Comparison of ENCODE assay signal across 25 cellular contexts in genomic region chr11:126863294-126863997, GRCh38.
"Had no signal": no experiment of that assay in that cellular context is flagged by ENCODE, and none has a peak within 500 bp of the region (broad histone marks: within the 10 kb centered on the region; RNA-seq: fewer than 3 reads in every experiment).

No MANE protein-coding gene starts in this region.

- H3K36me3 Mint-ChIP-seq: activated naive CD8-positive, alpha-beta T cell; naive thymus-derived CD4-positive, alpha-beta T cell; neural progenitor cell had no signal

- H3K27me3 ChIP-seq: adrenal gland, foreskin keratinocyte, neural progenitor cell, testis, upper lobe of left lung had no signal

- H3K27me3 Mint-ChIP-seq: activated B cell treated with CpG ODN at 0.5 μM for 24 hours had no signal

- H3K27ac ChIP-seq: adrenal gland, foreskin keratinocyte, neural progenitor cell, testis, upper lobe of left lung had no signal

- H3K36me3 ChIP-seq: adrenal gland, neural progenitor cell, upper lobe of left lung had no signal

- H3K9me3 Mint-ChIP-seq: activated B cell treated with CpG ODN at 0.5 μM for 24 hours; activated T-cell treated with anti-CD3 and anti-CD28 coated beads, Interleukin-2, amount 50 U/mL, for 4 hours; activated T-helper 2 cell treated with anti-CD3 and anti-CD28 coated beads, Interferon-gamma antibody, Interleukin-2, Interleukin-4, amounts not matched to agents 10 μg/mL and 5 μg/mL and 100 μg/mL, durations not matched to agents 14 hours and 24 hours and 36 hours had no signal

- H2AFZ ChIP-seq: neural progenitor cell had no signal

- H3K4me3 Mint-ChIP-seq: activated B cell treated with CpG ODN at 0.5 μM for 24 hours; activated naive CD8-positive, alpha-beta T cell; activated T-cell treated with anti-CD3 and anti-CD28 coated beads, Interleukin-2, amount 50 U/mL, for 4 hours; naive thymus-derived CD4-positive, alpha-beta T cell; neural progenitor cell had no signal

- H3K4me1 ChIP-seq: adrenal gland, foreskin keratinocyte, neural progenitor cell, testis, upper lobe of left lung had no signal

- H3K4me2 ChIP-seq: neural progenitor cell had no signal

- H3K27ac Mint-ChIP-seq: activated B cell treated with CpG ODN at 0.5 μM for 24 hours; activated naive CD8-positive, alpha-beta T cell; activated T-helper 2 cell treated with anti-CD3 and anti-CD28 coated beads, Interferon-gamma antibody, Interleukin-2, Interleukin-4, amounts not matched to agents 10 μg/mL and 5 μg/mL and 100 μg/mL, durations not matched to agents 14 hours and 24 hours and 36 hours; naive thymus-derived CD4-positive, alpha-beta T cell; neural progenitor cell had no signal

- DNase-seq: activated B cell treated with CpG ODN at 0.5 μM for 24 hours; activated CD4-positive, alpha-beta T cell treated with anti-CD3 and anti-CD28 coated beads for 4 hours; activated CD4-positive, alpha-beta T cell treated with anti-CD3 and anti-CD28 coated beads, Interleukin-2, amount 50 U/mL, for 48 hours; activated CD8-positive, alpha-beta memory T cell treated with anti-CD3 and anti-CD28 coated beads, Interleukin-2, amount 50 U/mL, for 48 hours; activated naive CD4-positive, alpha-beta T cell; activated T-cell treated with anti-CD3 and anti-CD28 coated beads, Interleukin-2, amount 50 U/mL, for 4 hours; adrenal gland; central memory CD4-positive, alpha-beta T cell; dermis blood vessel endothelial cell; effector CD8-positive, alpha-beta T cell; foreskin keratinocyte; kidney; naive thymus-derived CD4-positive, alpha-beta T cell; small intestine; stimulated activated CD4-positive, alpha-beta T cell treated with anti-CD3 and anti-CD28 coated beads, Interleukin-15, amount 100 ng/mL, for 24 hours; stimulated activated CD8-positive, alpha-beta memory T cell treated with anti-CD3 and anti-CD28 coated beads, Interleukin-4, amount 100 ng/mL, for 48 hours; stimulated activated naive CD4-positive, alpha-beta T cell; T1000; testis; upper lobe of left lung had no signal

- H3K9me3 ChIP-seq: adrenal gland, testis, upper lobe of left lung had no signal

- ATAC-seq: activated T-cell treated with anti-CD3 and anti-CD28 coated beads, Interleukin-2, amount 50 U/mL, for 4 hours; foreskin keratinocyte; left lobe of liver; naive thymus-derived CD4-positive, alpha-beta T cell; sciatic nerve had no signal

- H3K4me3 ChIP-seq: adrenal gland, neural progenitor cell, testis, upper lobe of left lung had no signal

- H3K9ac ChIP-seq: neural progenitor cell had no signal

- H3K4me1 Mint-ChIP-seq: activated B cell treated with CpG ODN at 0.5 μM for 24 hours had no signal
